ENCODE assay signal across 8 cellular contexts in genomic region chr10:32376780-32377179, GRCh38. TPM values are rescaled to one million over a fixed set of nuclear protein-coding genes. Genes with fewer than 3 reads are reported as not detected.
DNase-seq lines count a peak whose midpoint lies in the region; ATAC-seq, FAIRE-seq and TF ChIP-seq lines count a peak whose summit lies in the region.

No MANE protein-coding gene starts in this region.

- peak overlapping the region; percentile 91 for H3K27ac Mint-ChIP-seq in activated CD8-positive, alpha-beta memory T cell treated with anti-CD3 and anti-CD28 coated beads, Interleukin-2, amount 10 ng/mL, durations not matched to agents 7 days and 5 days
- H3K27ac Mint-ChIP-seq in activated CD8-positive, alpha-beta T cell treated with anti-CD3 and anti-CD28 coated beads, Interleukin-2, amount 10 ng/mL, durations not matched to agents 7 days and 5 days = peak overlapping the region; percentile 88

- H3K27me3 Mint-ChIP-seq in activated CD8-positive, alpha-beta memory T cell treated with anti-CD3 and anti-CD28 coated beads, Interleukin-2, amount 10 ng/mL, durations not matched to agents 7 days and 5 days = no peaks in the 10 kb centered on the region
- H3K27me3 Mint-ChIP-seq in activated CD8-positive, alpha-beta T cell treated with anti-CD3 and anti-CD28 coated beads, Interleukin-2, amount 10 ng/mL, durations not matched to agents 7 days and 5 days (ENCODE audit: low read depth) = no peaks in the 10 kb centered on the region

- POLR2A ChIA-PET in activated CD8-positive, alpha-beta T cell treated with anti-CD3 and anti-CD28 coated beads, Interleukin-2, amount 10 ng/mL, durations not matched to agents 7 days and 5 days (lab: Charles Lee) = interaction anchor here (1.2 kb wide), 1 partner anchor 20 kb away, joined by 6 read pairs; no protein-coding TSS in a partner anchor

- no peaks in the 10 kb centered on the region for H3K9me1 ChIP-seq in keratinocyte (ENCODE audit: control insufficient read depth, extremely low read depth, insufficient read depth, low read length)

- peaks cover 2% of the 10 kb centered on the region for H3K4me1 ChIP-seq in keratinocyte (ENCODE audit: control insufficient read depth, extremely low read depth, insufficient read depth, low read length)
- peaks cover 0 to 52% (median 6%) of the 10 kb centered on the region in 4 donors for H3K4me1 ChIP-seq in tibial artery

- no peaks in the 10 kb centered on the region for H3K36me3 ChIP-seq in keratinocyte (ENCODE audit: control insufficient read depth in 2 of 2, extremely low read depth in 1 of 2, insufficient read depth in 2 of 2, low read length in 2 of 2)
- H3K36me3 ChIP-seq in tibial artery = no peaks in the 10 kb centered on the region

- H3K36me3 Mint-ChIP-seq in activated CD8-positive, alpha-beta memory T cell treated with anti-CD3 and anti-CD28 coated beads, Interleukin-2, amount 10 ng/mL, durations not matched to agents 7 days and 5 days = peaks cover 15% of the 10 kb centered on the region
- peaks cover 17% of the 10 kb centered on the region for H3K36me3 Mint-ChIP-seq in activated CD8-positive, alpha-beta T cell treated with anti-CD3 and anti-CD28 coated beads, Interleukin-2, amount 10 ng/mL, durations not matched to agents 7 days and 5 days (ENCODE audit: low read depth)

- H3K9me3 Mint-ChIP-seq in activated CD8-positive, alpha-beta memory T cell treated with anti-CD3 and anti-CD28 coated beads, Interleukin-2, amount 10 ng/mL, durations not matched to agents 7 days and 5 days (ENCODE audit: low read depth) = peaks cover 3% of the 10 kb centered on the region
- no peaks in the 10 kb centered on the region for H3K9me3 Mint-ChIP-seq in activated CD8-positive, alpha-beta T cell treated with anti-CD3 and anti-CD28 coated beads, Interleukin-2, amount 10 ng/mL, durations not matched to agents 7 days and 5 days (ENCODE audit: insufficient read depth)

- TF ChIP-seq CTCF in keratinocyte (optimal IDR thresholded peaks at IDR 0.05 in 1 of 3, IDR thresholded peaks at IDR 0.05 in 1 of 3, conservative IDR thresholded peaks at IDR 0.05 in 1 of 3; ENCODE audit: extremely low read depth in 1 of 3, insufficient read depth in 2 of 3, low read length in 3 of 3) (no peak), tibial artery (IDR thresholded peaks at IDR 0.05) (no peak)

- H3K27ac ChIP-seq in keratinocyte (ENCODE audit: control insufficient read depth, insufficient read depth, low read length) (peak overlapping the region; percentile 78), tibial artery (peak overlapping the region; percentile 79 to 84)

- FAIRE-seq in keratinocyte (lab: Jason Lieb, UNC) = no peak

- peak overlapping the region; percentile 11 for H2AFZ ChIP-seq in keratinocyte (ENCODE audit: control insufficient read depth, low read length)

- H3K9ac ChIP-seq in keratinocyte (ENCODE audit: control insufficient read depth, extremely low read depth, insufficient read depth, low read length) = peak overlapping the region; percentile 82

- H3K4me3 Mint-ChIP-seq in activated CD8-positive, alpha-beta memory T cell treated with anti-CD3 and anti-CD28 coated beads, Interleukin-2, amount 10 ng/mL, durations not matched to agents 7 days and 5 days = no peak overlapping the region
- no peak overlapping the region for H3K4me3 Mint-ChIP-seq in activated CD8-positive, alpha-beta T cell treated with anti-CD3 and anti-CD28 coated beads, Interleukin-2, amount 10 ng/mL, durations not matched to agents 7 days and 5 days

- no peak for ATAC-seq in activated CD8-positive, alpha-beta memory T cell treated with anti-CD3 and anti-CD28 coated beads, Interleukin-2, amount 10 ng/mL, durations not matched to agents 7 days and 5 days
- ATAC-seq in activated CD8-positive, alpha-beta T cell treated with anti-CD3 and anti-CD28 coated beads, Interleukin-2, amount 10 ng/mL, durations not matched to agents 7 days and 5 days = no peak

- DNase-seq in activated CD8-positive, alpha-beta memory T cell treated with anti-CD3 and anti-CD28 coated beads, Interleukin-2, amount 10 ng/mL, durations not matched to agents 7 days and 5 days = no peak
- no peak for DNase-seq in activated CD8-positive, alpha-beta memory T cell treated with anti-CD3 and anti-CD28 coated beads, Interleukin-2, amount 50 U/mL, for 48 hours
- DNase-seq in activated CD8-positive, alpha-beta T cell treated with anti-CD3 and anti-CD28 coated beads, Interleukin-2, amount 10 ng/mL, durations not matched to agents 7 days and 5 days = no peak
- DNase-seq in keratinocyte (ENCODE audit: low read depth, low spot score) (no peak), tibial artery (no peak), NCI-H2227 (lab: John Stamatoyannopoulos, UW; ENCODE audit: unreplicated experiment) (no peak), activated gamma-delta T cell (lab: John Stamatoyannopoulos, UW) (no peak), G401 (ENCODE audit: low spot score) (no peak)

- peak overlapping the region; percentile 58 to 82 (median 79) for H3K4me3 ChIP-seq in keratinocyte (ENCODE audit: control insufficient read depth in 2 of 3, extremely low read depth in 1 of 3, insufficient read depth in 2 of 3, low read depth in 1 of 3, low read length in 3 of 3)
- peak overlapping the region; percentile 65 to 82 for H3K4me3 ChIP-seq in tibial artery

- no peaks in the 10 kb centered on the region for H4K20me1 ChIP-seq in keratinocyte (ENCODE audit: control insufficient read depth, extremely low read depth, insufficient read depth, low read length)

- peaks cover 9% of the 10 kb centered on the region for H3K79me2 ChIP-seq in keratinocyte (ENCODE audit: control insufficient read depth, insufficient read depth, low read length)

- H3K9me3 ChIP-seq in keratinocyte (ENCODE audit: control insufficient read depth, low read depth, low read length) (no peaks in the 10 kb centered on the region), tibial artery (no peaks in the 10 kb centered on the region)

- H3K27me3 ChIP-seq in keratinocyte (ENCODE audit: control insufficient read depth, extremely low read depth, insufficient read depth, low read length) = no peaks in the 10 kb centered on the region
- H3K27me3 ChIP-seq in tibial artery = no peaks in the 10 kb centered on the region

- H3K4me2 ChIP-seq in keratinocyte (ENCODE audit: control insufficient read depth, extremely low read depth, insufficient read depth, low read depth, low read length) = peak overlapping the region; percentile 96

- peaks cover 34% of the 10 kb centered on the region for H3K4me1 Mint-ChIP-seq in activated CD8-positive, alpha-beta memory T cell treated with anti-CD3 and anti-CD28 coated beads, Interleukin-2, amount 10 ng/mL, durations not matched to agents 7 days and 5 days
- H3K4me1 Mint-ChIP-seq in activated CD8-positive, alpha-beta T cell treated with anti-CD3 and anti-CD28 coated beads, Interleukin-2, amount 10 ng/mL, durations not matched to agents 7 days and 5 days (ENCODE audit: low read depth) = peaks cover 23% of the 10 kb centered on the region

- CTCF ChIA-PET in activated CD8-positive, alpha-beta memory T cell treated with anti-CD3 and anti-CD28 coated beads, Interleukin-2, amount 10 ng/mL, durations not matched to agents 7 days and 5 days (lab: Charles Lee) = interaction anchor here (1.3 to 3.2 kb wide), 5 partner anchors 11 to 31 kb away, joined by 3 to 15 read pairs (median 9); no protein-coding TSS in a partner anchor
- CTCF ChIA-PET in activated CD8-positive, alpha-beta T cell treated with anti-CD3 and anti-CD28 coated beads, Interleukin-2, amount 10 ng/mL, durations not matched to agents 7 days and 5 days (lab: Charles Lee) = interaction anchor here (0.8 to 2.1 kb wide), 3 partner anchors 11 to 43 kb away, joined by 3 to 9 read pairs (median 3); no protein-coding TSS in a partner anchor

- intact Hi-C loops in tibial artery (cut with DNase I; ENCODE audit: low total_unique reads) = loop anchor here (2.0 kb wide), 1 partner anchor 30 kb away; the partner anchor contains the start of gene EPC1

- in situ Hi-C loops in G401 (cut with HindIII; ENCODE audit: low sequenced_read_pairs) = no loop called here

- dilution Hi-C loops in keratinocyte (cut with MboI; ENCODE audit: extremely low pct_ligation_motif_present, low sequenced_read_pairs) = no loop called here

RNA-seq across cellular contexts. Expression of gene EPC1, which starts 29.8 kb away (rescaled TPM):
- 10 to 100 TPM; 32.1 to 42.3 TPM for total RNA-seq in activated CD8-positive, alpha-beta memory T cell treated with anti-CD3 and anti-CD28 coated beads, Interleukin-2, amount 10 ng/mL, durations not matched to agents 7 days and 5 days
- 10 to 100 TPM; 40.9 to 43.5 TPM for total RNA-seq in activated CD8-positive, alpha-beta T cell treated with anti-CD3 and anti-CD28 coated beads, Interleukin-2, amount 10 ng/mL, durations not matched to agents 7 days and 5 days
- polyA plus RNA-seq in keratinocyte = 15.5 to 34.8 TPM (median 33.5 TPM) in 3 replicates
- 15.9 TPM for polyA plus RNA-seq in keratinocyte (2011; ENCODE audit: low read depth)
- 9.5 and 19.0 TPM in 2 replicates for polyA plus RNA-seq in keratinocyte (2011; cell fraction: cytosol; rRNA removed)
- 33.0 and 42.0 TPM in 2 replicates for polyA plus RNA-seq in keratinocyte (2011; cell fraction: nucleus; rRNA removed)
- polyA plus RNA-seq in keratinocyte (2012; ENCODE audit: low replicate concordance) = 6.5 and 16.0 TPM in 2 replicates
- 8.1 to 51.4 TPM (median 38.0 TPM) in 3 replicates for polyA minus RNA-seq in keratinocyte
- polyA minus RNA-seq in keratinocyte (2011; cell fraction: cytosol; rRNA and poly(A)+ RNA removed) = 16.7 TPM
- 27.8 and 49.6 TPM in 2 replicates for polyA minus RNA-seq in keratinocyte (2011; cell fraction: nucleus; rRNA and poly(A)+ RNA removed)
- total RNA-seq in G401 (2014; rRNA removed; shearing (Covaris generic)) = 9.6 and 11.3 TPM in 2 replicates
